Comparison of ENCODE assay signal across 8 cellular contexts in genomic region chr13:66994498-66995365, GRCh38.
DNase-seq lines count a peak whose midpoint lies in the region; ATAC-seq and TF ChIP-seq lines count a peak whose summit lies in the region.

No MANE protein-coding gene starts in this region.

- no peaks in the 10 kb centered on the region for H3K79me2 ChIP-seq in DND-41 (ENCODE audit: insufficient read depth, low read length)

- H3K4me1 ChIP-seq in DND-41 (ENCODE audit: insufficient read depth, low read length) (peaks cover 38% of the 10 kb centered on the region), left lung (peaks cover 0 to 5% of the 10 kb centered on the region in 2 donors)

- H4K20me1 ChIP-seq in DND-41 (ENCODE audit: insufficient read depth, low read length), result no peaks in the 10 kb centered on the region

- no peak for ATAC-seq in DND-41 (ENCODE audit: insufficient read depth, low read depth)
- ATAC-seq in GM21825 (IDR thresholded peaks at IDR 0.05; ENCODE audit: unreplicated experiment), result peak; percentile 35
- peak; percentile 31 for ATAC-seq in left lung
- ATAC-seq in left colon, result no peak

- H3K9ac ChIP-seq in DND-41 (ENCODE audit: low read depth, low read length), result peak overlapping the region; percentile 3; the same call in 1 of the 2 replicates

- H3K27ac ChIP-seq in DND-41 (ENCODE audit: low read length) (peak overlapping the region; percentile 72), left lung (no peak overlapping the region)

- intact Hi-C loops in left lung (cut with DNase I) (no loop called here), left colon (cut with DNase I, micrococcal nuclease) (no loop called here)

- no peak for TF ChIP-seq CTCF in DND-41 (IDR thresholded peaks at IDR 0.05; ENCODE audit: borderline replicate concordance, extremely low read depth, low read length, poor library complexity, severe bottlenecking)
- TF ChIP-seq CTCF in left lung (IDR thresholded peaks at IDR 0.05), result no peak

- H3K27me3 ChIP-seq in DND-41 (ENCODE audit: insufficient read depth, low read length, poor library complexity), result no peaks in the 10 kb centered on the region
- no peaks in the 10 kb centered on the region for H3K27me3 ChIP-seq in left lung

- H3K36me3 ChIP-seq in DND-41 (ENCODE audit: insufficient read depth, low read length) (no peaks in the 10 kb centered on the region), left lung (no peaks in the 10 kb centered on the region)

- H3K9me3 ChIP-seq in DND-41 (ENCODE audit: insufficient read depth, low read length, severe bottlenecking), result no peaks in the 10 kb centered on the region
- no peaks in the 10 kb centered on the region for H3K9me3 ChIP-seq in left lung

- DNase-seq in DND-41, result no peak
- DNase-seq in NCI-H187 treated with DMSO at 0.1 percent for 48 hours (lab: John Stamatoyannopoulos, UW), result peak; percentile 24
- no peak for DNase-seq in left lung
- DNase-seq in left colon, result no peak
- DNase-seq in NOMO-1 treated with dmso at 0.1 percent for 144 hours (lab: John Stamatoyannopoulos, UW; ENCODE audit: unreplicated experiment), result no peak
- DNase-seq in NCI-H774 (lab: John Stamatoyannopoulos, UW), result no peak
- no peak for DNase-seq in AG08396 (ENCODE audit: low spot score)

- peak overlapping the region; percentile 14 for H3K4me2 ChIP-seq in DND-41 (ENCODE audit: insufficient read depth, low read length)

- peak overlapping the region; percentile 51; the same call in 1 of the 2 replicates for H2AFZ ChIP-seq in DND-41 (ENCODE audit: low read depth, low read length)

- H3K4me3 ChIP-seq in DND-41 (ENCODE audit: low read depth in 1 of 2, low read length in 2 of 2) (no peak overlapping the region), left lung (no peak overlapping the region)

Comparison
In these comparisons a context has a peak if more than half of its experiments do, and no peak if none do; other contexts are left out.
1. ATAC-seq: peak in GM21825 (single experiment) and left lung (single experiment); none in DND-41 (single experiment) and left colon (single experiment).